15 cellular contexts compared by ENCODE assay signal in genomic region chr6:31785475-31785874, GRCh38. TPM values are rescaled to one million over a fixed set of nuclear protein-coding genes. Genes with fewer than 3 reads are reported as not detected.
DNase-seq lines count a peak whose midpoint lies in the region; ATAC-seq lines count a peak whose summit lies in the region.
"Had no signal": no experiment of that assay in that cellular context is flagged by ENCODE, and none has a peak within 500 bp of the region (broad histone marks: within the 10 kb centered on the region; RNA-seq: fewer than 3 reads in every experiment).

No MANE protein-coding gene starts in this region.

- no peak overlapping the region for H3K4me3 ChIP-seq in H7 (ENCODE audit: insufficient read depth, low read depth, low read length)
- H3K4me3 ChIP-seq: GM12878, GM23338 had no signal

- H3K27me3 ChIP-seq in H7 (ENCODE audit: control insufficient read depth, insufficient read depth, low read length): no peaks in the 10 kb centered on the region

- H3K27ac Mint-ChIP-seq in memory B cell: peak overlapping the region; percentile 28
- H3K27ac Mint-ChIP-seq: CD4-positive, alpha-beta T cell; GM23338; HFFc6 had no signal

- H3K4me3 Mint-ChIP-seq in memory B cell: no peak overlapping the region
- H3K4me3 Mint-ChIP-seq: B cell; CD4-positive, alpha-beta T cell; GM23338; HFFc6 had no signal

- no peaks in the 10 kb centered on the region for H3K27me3 Mint-ChIP-seq in memory B cell
- H3K27me3 Mint-ChIP-seq: B cell; CD4-positive, alpha-beta T cell had no signal

- DNase-seq in H7 (peak; percentile 13), epidermal melanocyte (ENCODE audit: insufficient read length, low spot score) (peak; percentile 8), memory B cell (ENCODE audit: low spot score in 2 of 2) (no peak), NCI-H1105 treated with DMSO at 0.1 percent for 48 hours (lab: John Stamatoyannopoulos, UW) (no peak)
- DNase-seq: ACHN; C1 segment of cervical spinal cord; CD4-positive, alpha-beta T cell; DMS79; HCEC 1CT; HFFc6 had no signal

- no peaks in the 10 kb centered on the region for H3K9me3 Mint-ChIP-seq in memory B cell
- H3K9me3 Mint-ChIP-seq: CD4-positive, alpha-beta T cell; GM23338; HFFc6 had no signal

- H3K36me3 Mint-ChIP-seq in memory B cell: peaks cover 25% of the 10 kb centered on the region

- ATAC-seq in memory B cell (ENCODE audit: low read depth) (no peak), GM21367 (IDR thresholded peaks at IDR 0.05; ENCODE audit: unreplicated experiment) (no peak), GM18873 (IDR thresholded peaks at IDR 0.05; ENCODE audit: low FRiP score, unreplicated experiment) (no peak)
- ATAC-seq: GM12878, GM23338 had no signal

- peaks cover 26% of the 10 kb centered on the region for H3K36me3 ChIP-seq in H7 (replicated peaks; ENCODE audit: control insufficient read depth, insufficient read depth, low read length)

- peaks cover 10% of the 10 kb centered on the region for H3K4me1 Mint-ChIP-seq in memory B cell
- H3K4me1 Mint-ChIP-seq: GM23338 had no signal

RNA-seq across cellular contexts. Expression of gene VWA7, which starts 8.3 kb away (rescaled TPM):
- 0.44 and 2.1 TPM in 2 replicates for total RNA-seq in H7 (2014; rRNA removed; shearing (Covaris generic))

RNA-seq across cellular contexts. Expression of gene VARS1, which starts 10.1 kb away (rescaled TPM):
- total RNA-seq in H7 (2014; rRNA removed; shearing (Covaris generic)): 114 and 115 TPM in 2 replicates

RNA-seq across cellular contexts. Expression of gene LSM2, which starts 21.3 kb away (rescaled TPM):
- 108 and 150 TPM in 2 replicates for total RNA-seq in H7 (2014; rRNA removed; shearing (Covaris generic))

RNA-seq across cellular contexts. Expression of gene SAPCD1, which starts 23.0 kb away (rescaled TPM):
- 1.8 and 7.7 TPM in 2 replicates for total RNA-seq in H7 (2014; rRNA removed; shearing (Covaris generic))

RNA-seq across cellular contexts. Expression of gene HSPA1L, which starts 29.6 kb away (rescaled TPM):
- total RNA-seq in H7 (2014; rRNA removed; shearing (Covaris generic)): 0.15 and 0.55 TPM in 2 replicates

Comparison
In these comparisons a context has a peak if more than half of its experiments do, and no peak if none do; other contexts are left out.
1. DNase-seq: peak in H7 (single experiment) and epidermal melanocyte (single experiment); none in memory B cell (0 of 2) and NCI-H1105 treated with DMSO at 0.1 percent for 48 hours (single experiment).